In genomic region chr1:151510957-151511635, GRCh38 we compare ENCODE assay signal across 8 cellular contexts. TPM values are rescaled to one million over a fixed set of nuclear protein-coding genes. Genes with fewer than 3 reads are reported as not detected.
DNase-seq lines count a peak whose midpoint lies in the region; ATAC-seq and TF ChIP-seq lines count a peak whose summit lies in the region.

TSS of gene CGN (plus strand) at chr1:151511387. CDS start at chr1:151518520, 7,133 bp downstream.

- DNase-seq in C1 segment of cervical spinal cord (lab: John Stamatoyannopoulos, UW) (peak; percentile 31 to 96 (median 85)), HuH-7 (ENCODE audit: low spot score) (peak; percentile 81), activated T-cell treated with anti-CD3 and anti-CD28 coated beads for 24 hours (ENCODE audit: low read depth) (peak; percentile 81), epithelial cell of esophagus (ENCODE audit: low read depth) (peak; percentile 89), mucosa of descending colon (peak; percentile 91 to 94 (median 94))
- peak; percentile 70 to 79 for DNase-seq in stimulated activated CD8-positive, alpha-beta memory T cell treated with anti-CD3 and anti-CD28 coated beads, Interleukin-2, amount 100 ng/mL, for 1 hour (ENCODE audit: low read depth in 2 of 2)

- H3K4me3 ChIP-seq in OCI-LY1 (ENCODE audit: low read depth, low read length, poor library complexity, severe bottlenecking): peak within 1 kb of the TSS; percentile 64
- peak within 1 kb of the TSS; percentile 75 for H3K4me3 ChIP-seq in epithelial cell of esophagus (ENCODE audit: low read length)
- H3K4me3 ChIP-seq in mucosa of descending colon: peak within 1 kb of the TSS; percentile 35

- no peaks in the 10 kb centered on the region for H3K27me3 ChIP-seq in OCI-LY1 (ENCODE audit: insufficient read depth, low read length)

- TF ChIP-seq CTCF in OCI-LY1 (IDR thresholded peaks at IDR 0.05; ENCODE audit: low read length) (no peak), epithelial cell of esophagus (IDR thresholded peaks at IDR 0.05; ENCODE audit: insufficient read depth, low read depth, low read length, missing control alignments) (no peak), mucosa of descending colon (IDR thresholded peaks at IDR 0.05) (no peak)

- H3K4me1 ChIP-seq in OCI-LY1 (ENCODE audit: insufficient read depth, low read length, severe bottlenecking) (peaks cover 21% of the 10 kb centered on the region), mucosa of descending colon (ENCODE audit: low read depth) (peaks cover 12% of the 10 kb centered on the region)

- no peaks in the 10 kb centered on the region for H4K20me1 ChIP-seq in OCI-LY1 (ENCODE audit: insufficient read depth, low read length)

- H3K9me2 ChIP-seq in OCI-LY1 (ENCODE audit: low read depth, low read length): no peaks in the 10 kb centered on the region

- H3K79me2 ChIP-seq in OCI-LY1 (ENCODE audit: insufficient read depth, low read length): no peaks in the 10 kb centered on the region

- intact Hi-C loops in mucosa of descending colon (cut with DNase I, micrococcal nuclease): loop anchor here in 1 of 2 donors (10.0 kb wide), 1 partner anchor 66 kb away; no protein-coding TSS in a partner anchor

- H3K9me3 ChIP-seq in OCI-LY1 (ENCODE audit: low read length) (no peaks in the 10 kb centered on the region), mucosa of descending colon (no peaks in the 10 kb centered on the region)

- H2AFZ ChIP-seq in OCI-LY1 (ENCODE audit: low read length): peak within 1 kb of the TSS; percentile 64

- peak; percentile 67 for ATAC-seq in GM21360 (IDR thresholded peaks at IDR 0.05; ENCODE audit: unreplicated experiment)
- peak; percentile 77 for ATAC-seq in mucosa of descending colon

- peak within 1 kb of the TSS; percentile 72 for H3K4me2 ChIP-seq in OCI-LY1 (ENCODE audit: low read length)

- no peaks in the 10 kb centered on the region for H3K36me3 ChIP-seq in OCI-LY1 (ENCODE audit: insufficient read depth, low read length)
- no peaks in the 10 kb centered on the region for H3K36me3 ChIP-seq in mucosa of descending colon (ENCODE audit: low read depth)

- H3F3A ChIP-seq in OCI-LY1 (ENCODE audit: insufficient read depth, low read length): no peaks in the 10 kb centered on the region

- H3K9ac ChIP-seq in OCI-LY1 (ENCODE audit: low read length): peak within 1 kb of the TSS; percentile 51

- H3K27ac ChIP-seq in OCI-LY1 (ENCODE audit: low read depth, low read length, poor library complexity, severe bottlenecking): no peak within 1 kb of the TSS

RNA-seq across cellular contexts. Expression of gene CGN, which starts in this region (rescaled TPM):
- 100 to 1,000 TPM; 125 to 247 (median 187) TPM for total RNA-seq in mucosa of descending colon
